ENCODE assay signal across 8 cellular contexts in genomic region chr19:50333737-50334617, GRCh38. TPM values are rescaled to one million over a fixed set of nuclear protein-coding genes. Genes with fewer than 3 reads are reported as not detected.
DNase-seq lines count a peak whose midpoint lies in the region; ATAC-seq and TF ChIP-seq lines count a peak whose summit lies in the region.

No MANE protein-coding gene starts in this region.

- peak overlapping the region; percentile 78 for H3K4me2 ChIP-seq in PC-9

- H3K27ac ChIP-seq in PC-9 = peak overlapping the region; percentile 13; the same call in 1 of the 2 replicates

- H3K9me2 ChIP-seq in PC-9 (ENCODE audit: insufficient read depth) = no peaks in the 10 kb centered on the region

- peaks cover 4% of the 10 kb centered on the region; the same call in 1 of the 2 replicates for H3K79me2 ChIP-seq in PC-9 (ENCODE audit: low read depth)

- ATAC-seq in GM18511 (IDR thresholded peaks at IDR 0.05; ENCODE audit: unreplicated experiment) = peak; percentile 27
- ATAC-seq in HG03097 (IDR thresholded peaks at IDR 0.05; ENCODE audit: low FRiP score, unreplicated experiment) = peak; percentile 26

- intact Hi-C loops in PC-9 (cut with micrococcal nuclease; ENCODE audit: unreplicated experiment) = loop anchor here (2.0 kb wide), 1 partner anchor 167 kb away; no protein-coding TSS in a partner anchor
- intact Hi-C loops in head of caudate nucleus (cut with DNase I) = no loop called here
- intact Hi-C loops in posterior cingulate gyrus (cut with DNase I) = loop anchor here (5.0 kb wide), 1 partner anchor 407 kb away; the partner anchor contains the start of genes ATF5 and NUP62

- peak overlapping the region; percentile 85 for H2AFZ ChIP-seq in PC-9

- H3K4me3 ChIP-seq in PC-9 = peak overlapping the region; percentile 55

- H3K36me3 ChIP-seq in PC-9 (ENCODE audit: low read depth) = no peaks in the 10 kb centered on the region

- CTCF ChIA-PET in PC-9 (lab: Charles Lee) = no interaction called here

- no peaks in the 10 kb centered on the region for H3K9me3 ChIP-seq in PC-9 (ENCODE audit: insufficient read depth, low read depth)

- 0 out of 2 replicates have a peak, but pooled peaks cover 6% of the 10 kb centered on the region for H3K27me3 ChIP-seq in PC-9 (ENCODE audit: insufficient read depth, low read depth)

- no peak for TF ChIP-seq CTCF in PC-9 (conservative IDR thresholded peaks at IDR 0.05)

- H3F3A ChIP-seq in PC-9 (ENCODE audit: insufficient read depth, low read depth) = peaks cover 16% of the 10 kb centered on the region

- H3K4me1 ChIP-seq in PC-9 (replicated peaks; ENCODE audit: insufficient read depth) = peaks cover 22% of the 10 kb centered on the region; the same call in 1 of the 2 replicates

- DNase-seq in 8988T (peak; percentile 99), PC-9 (peak in 1 of 2 experiments; percentile 85), activated gamma-delta T cell treated with Interleukin-2 at 50 U/mL for 16 hours (peak; percentile 74), head of caudate nucleus (peak in 41 of 42 donors; percentile 61 to 94 (median 85)), posterior cingulate gyrus (peak; percentile 70 to 97 (median 80)), ureter (ENCODE audit: low spot score) (peak; percentile 75)

- H4K20me1 ChIP-seq in PC-9 (ENCODE audit: insufficient read depth) = no peaks in the 10 kb centered on the region

- BruUV-seq in PC-9 (replicated peaks; lab: Mats Ljungman, UMichigan) = TSS peak; percentile 87

- POLR2A ChIA-PET in PC-9 (lab: Charles Lee; ENCODE audit: unreplicated experiment) = interaction anchor here (0.6 kb wide), 1 partner anchor 22 kb away, joined by 3 read pairs; no protein-coding TSS in a partner anchor

RNA-seq across cellular contexts. Expression of gene KCNC3, which starts 4.8 kb away (rescaled TPM):
- total RNA-seq in PC-9 (2021) = 9.0 and 9.4 TPM in 2 replicates
- 22.4 TPM for total RNA-seq in ureter

RNA-seq across cellular contexts. Expression of gene NAPSA, which starts 31.5 kb away (rescaled TPM):
- 1.7 and 1.8 TPM in 2 replicates for total RNA-seq in PC-9 (2021)
- total RNA-seq in ureter = 1.1 TPM

RNA-seq across cellular contexts. Expression of gene NR1H2, which starts 42.3 kb away (rescaled TPM):
- total RNA-seq in PC-9 (2021) (77.5 and 81.7 TPM in 2 replicates), ureter (64.5 TPM)

RNA-seq across cellular contexts. Expression of gene POLD1, which starts 50.2 kb away (rescaled TPM):
- 91.2 and 101 TPM in 2 replicates for total RNA-seq in PC-9 (2021)
- 17.0 TPM for total RNA-seq in ureter
